1 cellular context compared by ENCODE assay signal in the genomic region with DNA sequence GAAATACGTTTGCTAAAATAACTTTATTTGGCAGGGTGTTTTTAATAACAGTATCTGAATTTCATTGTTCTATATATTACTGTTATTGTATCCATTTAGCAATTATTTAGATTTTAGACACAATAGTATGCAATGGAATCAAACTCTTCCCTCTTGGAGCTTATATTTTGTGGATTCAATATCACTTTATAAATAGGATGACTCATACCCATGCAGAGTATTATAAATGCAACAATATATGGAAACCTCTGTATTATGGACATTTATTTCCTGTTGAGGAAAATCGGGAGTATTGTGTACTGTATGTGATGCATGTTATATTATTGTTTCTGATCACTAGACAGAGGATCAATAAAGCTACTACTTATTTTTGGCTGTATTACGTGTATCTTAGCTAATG.
TF ChIP-seq lines count a peak whose summit lies in the region.

No MANE protein-coding gene starts in this region.

TF ChIP-seq in GM12878, 131 proteins besides CTCF, POLR2A, EP300 and RAD21 (continued from another document):
- TF ChIP-seq MYC (IDR thresholded peaks at IDR 0.05; ENCODE audit: insufficient read depth, insufficient read length, insufficient replicate concordance, low read length, severe bottlenecking) (no peak), SMAD1 (IDR thresholded peaks at IDR 0.05; ENCODE audit: low read depth, partially characterized antibody) (no peak), TCF3 (IDR thresholded peaks at IDR 0.05; ENCODE audit: borderline replicate concordance, insufficient read depth, low read depth, low read length) (no peak), IRF4 (IDR thresholded peaks at IDR 0.05; ENCODE audit: low read depth, low read length) (no peak), ZNF274 (IDR thresholded peaks at IDR 0.05; ENCODE audit: insufficient read depth, insufficient read length) (no peak), CREM (IDR thresholded peaks at IDR 0.05; ENCODE audit: low read depth) (no peak), HDAC6 (IDR thresholded peaks at IDR 0.05; ENCODE audit: unreplicated experiment) (no peak), ASH2L (IDR thresholded peaks at IDR 0.05; ENCODE audit: borderline replicate concordance, low read depth) (no peak), GABPA (IDR thresholded peaks at IDR 0.05; ENCODE audit: low read depth) (no peak)
- TF ChIP-seq, protein P1, sequence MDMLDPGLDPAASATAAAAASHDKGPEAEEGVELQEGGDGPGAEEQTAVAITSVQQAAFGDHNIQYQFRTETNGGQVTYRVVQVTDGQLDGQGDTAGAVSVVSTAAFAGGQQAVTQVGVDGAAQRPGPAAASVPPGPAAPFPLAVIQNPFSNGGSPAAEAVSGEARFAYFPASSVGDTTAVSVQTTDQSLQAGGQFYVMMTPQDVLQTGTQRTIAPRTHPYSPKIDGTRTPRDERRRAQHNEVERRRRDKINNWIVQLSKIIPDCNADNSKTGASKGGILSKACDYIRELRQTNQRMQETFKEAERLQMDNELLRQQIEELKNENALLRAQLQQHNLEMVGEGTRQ (IDR thresholded peaks at IDR 0.05; ENCODE audit: borderline replicate concordance, low read depth, low read length) = no peak
TF ChIP-seq in GM12878: peak in this region for 0.
